10 cellular contexts compared by ENCODE assay signal in genomic region chr6:68196645-68197044, GRCh38.
DNase-seq lines count a peak whose midpoint lies in the region; ATAC-seq and TF ChIP-seq lines count a peak whose summit lies in the region.
"Had no signal": no experiment of that assay in that cellular context is flagged by ENCODE, and none has a peak within 500 bp of the region (broad histone marks: within the 10 kb centered on the region; RNA-seq: fewer than 3 reads in every experiment).

No MANE protein-coding gene starts in this region.

- TF ChIP-seq CTCF in AG10803 (conservative IDR thresholded peaks at IDR 0.05; ENCODE audit: low read length) (0 out of 2 replicates have a peak, but pooled peaks have one; percentile 3), brain microvascular endothelial cell (IDR thresholded peaks at IDR 0.05; ENCODE audit: low read depth, low read length, missing control alignments) (peak; percentile 39)

- DNase-seq in AG10803 (ENCODE audit: low read depth) (peak; percentile 2), LoVo (ENCODE audit: low spot score) (peak; percentile 36), brain microvascular endothelial cell (peak; percentile 28), H7 (no peak), NCI-H526 treated with DMSO at 0.1 percent for 48 hours (lab: John Stamatoyannopoulos, UW) (no peak), activated T-cell treated with anti-CD3 and anti-CD28 coated beads for 4 hours (no peak)
- DNase-seq in activated CD8-positive, alpha-beta memory T cell treated with anti-CD3 and anti-CD28 coated beads, Interleukin-2, amount 50 U/mL, for 48 hours = no peak
- DNase-seq: effector memory CD8-positive, alpha-beta T cell; NCI-H2081 treated with DMSO at 0.1 percent for 48 hours had no signal

- H3K4me3 ChIP-seq in AG10803 (ENCODE audit: low read length) (no peak overlapping the region), brain microvascular endothelial cell (ENCODE audit: low read depth, low read length) (no peak overlapping the region), H7 (ENCODE audit: insufficient read depth, low read depth, low read length) (no peak overlapping the region)

- in situ Hi-C loops in brain microvascular endothelial cell (cut with HindIII; ENCODE audit: low pct_ligation_motif_present, low sequenced_read_pairs) = no loop called here

- H3K27ac ChIP-seq in brain microvascular endothelial cell = no peak overlapping the region

- ATAC-seq in GM21360 (IDR thresholded peaks at IDR 0.05; ENCODE audit: unreplicated experiment) = peak; percentile 69
- ATAC-seq: effector memory CD8-positive, alpha-beta T cell had no signal

- H3K27me3 ChIP-seq in brain microvascular endothelial cell (replicated peaks) = no peaks in the 10 kb centered on the region
- H3K27me3 ChIP-seq in H7 (ENCODE audit: control insufficient read depth, insufficient read depth, low read length) = no peaks in the 10 kb centered on the region

- H3K36me3 ChIP-seq in brain microvascular endothelial cell (replicated peaks) (no peaks in the 10 kb centered on the region), H7 (replicated peaks; ENCODE audit: control insufficient read depth, insufficient read depth, low read length) (no peaks in the 10 kb centered on the region)

Comparison
In these comparisons a context has a peak if more than half of its experiments do, and no peak if none do; other contexts are left out.
1. DNase-seq: peak in AG10803 (single experiment), LoVo (single experiment) and brain microvascular endothelial cell (single experiment); none in H7 (single experiment), NCI-H526 treated with DMSO at 0.1 percent for 48 hours (single experiment), activated CD8-positive, alpha-beta memory T cell treated with anti-CD3 and anti-CD28 coated beads, Interleukin-2, amount 50 U/mL, for 48 hours (single experiment) and activated T-cell treated with anti-CD3 and anti-CD28 coated beads for 4 hours (single experiment).